In genomic region chr20:32237419-32237818, GRCh38 we compare ENCODE assay signal across 1 cellular context.
TF ChIP-seq lines count a peak whose summit lies in the region.

No MANE protein-coding gene starts in this region.

TF ChIP-seq in H1, 55 proteins besides CTCF, POLR2A, EP300 and RAD21:
- no peak for TF ChIP-seq CEBPB (IDR thresholded peaks at IDR 0.05; ENCODE audit: low read depth, low read length)
- no peak for TF ChIP-seq NANOG (IDR thresholded peaks at IDR 0.05; ENCODE audit: insufficient read depth, low read depth, low read length, poor library complexity, severe bottlenecking)
